In the genomic region with DNA sequence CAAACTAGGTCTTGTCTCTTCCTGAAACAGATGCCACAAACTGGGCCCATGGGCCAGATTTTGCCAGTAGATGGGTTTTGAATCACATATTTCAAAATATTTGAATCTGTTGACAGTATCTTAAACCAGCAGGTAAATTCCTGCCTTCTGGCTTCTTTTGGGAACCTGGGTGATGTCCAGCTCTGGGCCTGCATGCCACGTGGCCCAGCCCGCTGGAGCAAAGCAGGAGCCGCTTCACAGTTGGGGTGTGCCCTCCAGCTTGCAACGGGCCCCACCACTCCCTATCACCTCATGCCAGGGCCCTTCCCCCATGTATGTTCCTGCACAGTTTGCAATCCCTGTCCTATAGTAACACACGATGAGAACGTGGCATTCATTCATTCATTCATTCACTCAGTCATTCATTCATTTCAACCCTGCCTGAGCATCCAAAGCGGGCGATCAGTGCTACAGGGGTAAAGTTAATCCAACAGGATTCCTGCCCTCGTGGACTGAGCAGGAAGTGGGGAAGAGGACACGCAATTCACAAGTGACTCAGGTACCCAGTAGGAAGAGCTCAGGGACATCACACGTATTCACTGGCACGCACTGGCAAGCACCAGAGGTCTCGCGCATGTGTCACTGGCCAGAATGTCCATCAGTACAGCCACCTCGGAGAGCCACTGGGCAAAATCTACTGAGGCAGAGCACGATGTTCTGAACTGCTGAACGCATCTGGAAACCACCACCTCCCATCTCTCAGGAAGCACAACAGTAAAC, we compare ENCODE assay signal across 2 cellular contexts.
A peak's percentile ranks its signal among the peaks of the same experiment; 100 is the strongest.
TF ChIP-seq lines count a peak whose summit lies in the region.

No MANE protein-coding gene starts in this region.

TF ChIP-seq in A549, 52 proteins besides CTCF, POLR2A, EP300 and RAD21:
- TF ChIP-seq FOXS1 (CRISPR knock-in tag; IDR thresholded peaks at IDR 0.05) (no peak), JUN (IDR thresholded peaks at IDR 0.05) (no peak), MYC (IDR thresholded peaks at IDR 0.05; ENCODE audit: borderline replicate concordance, low read length) (no peak), RFX5 (IDR thresholded peaks at IDR 0.05) (no peak), ZNF302 (CRISPR knock-in tag; IDR thresholded peaks at IDR 0.05) (no peak), ZSCAN20 (CRISPR knock-in tag; IDR thresholded peaks at IDR 0.05) (no peak), NFE2L2 (conservative IDR thresholded peaks at IDR 0.05; ENCODE audit: low read length) (no peak), KDM5A (IDR thresholded peaks at IDR 0.05) (no peak)
- TF ChIP-seq, protein P1, sequence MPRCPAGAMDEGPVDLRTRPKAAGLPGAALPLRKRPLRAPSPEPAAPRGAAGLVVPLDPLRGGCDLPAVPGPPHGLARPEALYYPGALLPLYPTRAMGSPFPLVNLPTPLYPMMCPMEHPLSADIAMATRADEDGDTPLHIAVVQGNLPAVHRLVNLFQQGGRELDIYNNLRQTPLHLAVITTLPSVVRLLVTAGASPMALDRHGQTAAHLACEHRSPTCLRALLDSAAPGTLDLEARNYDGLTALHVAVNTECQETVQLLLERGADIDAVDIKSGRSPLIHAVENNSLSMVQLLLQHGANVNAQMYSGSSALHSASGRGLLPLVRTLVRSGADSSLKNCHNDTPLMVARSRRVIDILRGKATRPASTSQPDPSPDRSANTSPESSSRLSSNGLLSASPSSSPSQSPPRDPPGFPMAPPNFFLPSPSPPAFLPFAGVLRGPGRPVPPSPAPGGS (IDR thresholded peaks at IDR 0.05) = no peak

TF ChIP-seq in K562, 482 proteins besides CTCF, POLR2A, EP300 and RAD21:
- no peak for TF ChIP-seq TAF15 (IDR thresholded peaks at IDR 0.05; ENCODE audit: low read depth, low read length)
- no peak for TF ChIP-seq SRSF3 (IDR thresholded peaks at IDR 0.05; ENCODE audit: insufficient read depth, low read length)
- peak; percentile 85 for TF ChIP-seq ZNF24 (IDR thresholded peaks at IDR 0.05)
- no peak for TF ChIP-seq FOXM1 (IDR thresholded peaks at IDR 0.05; ENCODE audit: low read depth)
- no peak for TF ChIP-seq FOXM1 (CRISPR knock-in tag; IDR thresholded peaks at IDR 0.05; ENCODE audit: low read depth)
- TF ChIP-seq, protein P2, sequence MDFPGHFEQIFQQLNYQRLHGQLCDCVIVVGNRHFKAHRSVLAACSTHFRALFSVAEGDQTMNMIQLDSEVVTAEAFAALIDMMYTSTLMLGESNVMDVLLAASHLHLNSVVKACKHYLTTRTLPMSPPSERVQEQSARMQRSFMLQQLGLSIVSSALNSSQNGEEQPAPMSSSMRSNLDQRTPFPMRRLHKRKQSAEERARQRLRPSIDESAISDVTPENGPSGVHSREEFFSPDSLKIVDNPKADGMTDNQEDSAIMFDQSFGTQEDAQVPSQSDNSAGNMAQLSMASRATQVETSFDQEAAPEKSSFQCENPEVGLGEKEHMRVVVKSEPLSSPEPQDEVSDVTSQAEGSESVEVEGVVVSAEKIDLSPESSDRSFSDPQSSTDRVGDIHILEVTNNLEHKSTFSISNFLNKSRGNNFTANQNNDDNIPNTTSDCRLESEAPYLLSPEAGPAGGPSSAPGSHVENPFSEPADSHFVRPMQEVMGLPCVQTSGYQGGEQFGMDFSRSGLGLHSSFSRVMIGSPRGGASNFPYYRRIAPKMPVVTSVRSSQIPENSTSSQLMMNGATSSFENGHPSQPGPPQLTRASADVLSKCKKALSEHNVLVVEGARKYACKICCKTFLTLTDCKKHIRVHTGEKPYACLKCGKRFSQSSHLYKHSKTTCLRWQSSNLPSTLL (IDR thresholded peaks at IDR 0.05) = no peak
- no peak for TF ChIP-seq ZNF217 (CRISPR knock-in tag; IDR thresholded peaks at IDR 0.05)
